9 cellular contexts compared by ENCODE assay signal in genomic region chr9:126517751-126518261, GRCh38.
DNase-seq lines count a peak whose midpoint lies in the region; ATAC-seq, FAIRE-seq and TF ChIP-seq lines count a peak whose summit lies in the region.
"Had no signal": no experiment of that assay in that cellular context is flagged by ENCODE, and none has a peak within 500 bp of the region (broad histone marks: within the 10 kb centered on the region; RNA-seq: fewer than 3 reads in every experiment).

No MANE protein-coding gene starts in this region.

- H3K36me3 ChIP-seq in endothelial cell of umbilical vein (ENCODE audit: control insufficient read depth in 2 of 2, extremely low read depth in 1 of 2, insufficient read depth in 2 of 2, low read length in 2 of 2): no peaks in the 10 kb centered on the region
- no peaks in the 10 kb centered on the region for H3K36me3 ChIP-seq in sigmoid colon

- no peak for FAIRE-seq in endothelial cell of umbilical vein (lab: Jason Lieb, UNC)

- 13 to 19% methylated on average over 9 of the region's 9 CpGs for WGBS in sigmoid colon, 2 donors

- intact Hi-C loops in endothelial cell of umbilical vein (cut with micrococcal nuclease) (no loop called here), sigmoid colon (cut with DNase I) (no loop called here)

- no peak overlapping the region for H3K9ac ChIP-seq in endothelial cell of umbilical vein (replicated peaks; ENCODE audit: extremely low read depth, insufficient read depth, low read length)

- BruUV-seq in endothelial cell of umbilical vein (replicated peaks; lab: Mats Ljungman, UMichigan): no TSS peak

- no peaks in the 10 kb centered on the region for H3K9me1 ChIP-seq in endothelial cell of umbilical vein (replicated peaks; ENCODE audit: control insufficient read depth, extremely low read depth, insufficient read depth, low read length)

- POLR2A ChIA-PET in endothelial cell of umbilical vein (lab: Charles Lee): no interaction called here

- H3K79me2 ChIP-seq in endothelial cell of umbilical vein (ENCODE audit: control insufficient read depth, insufficient read depth, low read length): no peaks in the 10 kb centered on the region

- ATAC-seq in HG02870 (IDR thresholded peaks at IDR 0.05; ENCODE audit: unreplicated experiment): no peak

- CTCF ChIA-PET in endothelial cell of umbilical vein (lab: Charles Lee): interaction anchor here (0.8 to 2.3 kb wide), 6 partner anchors 9 to 119 kb away, joined by 3 to 8 read pairs (median 3); no protein-coding TSS in a partner anchor

- H3K27me3 ChIP-seq in endothelial cell of umbilical vein (ENCODE audit: control insufficient read depth in 2 of 2, insufficient read depth in 2 of 2, low read length in 2 of 2) (peaks cover 27 to 28% of the 10 kb centered on the region in 2 experiments), sigmoid colon (peaks cover 39 to 100% (median 86%) of the 10 kb centered on the region in 3 donors)

- H3K9me3 ChIP-seq in endothelial cell of umbilical vein (replicated peaks; ENCODE audit: control insufficient read depth, insufficient read depth, low read length) (no peaks in the 10 kb centered on the region), sigmoid colon (no peaks in the 10 kb centered on the region)
- H3K9me3 ChIP-seq: body of pancreas had no signal

- peaks cover 5% of the 10 kb centered on the region for H3K4me1 ChIP-seq in endothelial cell of umbilical vein (ENCODE audit: control insufficient read depth, extremely low read depth, insufficient read depth, low read length)
- peaks cover 0 to 24% (median 19%) of the 10 kb centered on the region in 4 donors for H3K4me1 ChIP-seq in sigmoid colon

- H2AFZ ChIP-seq in endothelial cell of umbilical vein (ENCODE audit: low read depth, low read length): no peak overlapping the region

- TF ChIP-seq POLR2A in endothelial cell of umbilical vein (IDR thresholded peaks at IDR 0.05; ENCODE audit: low read depth, low read length) (no peak), sigmoid colon (IDR thresholded peaks at IDR 0.05) (no peak)

- dilution Hi-C loops in endothelial cell of umbilical vein (cut with MboI; ENCODE audit: extremely low pct_ligation_motif_present, low sequenced_read_pairs): no loop called here

- DNase-seq in NCI-H2171 treated with DMSO at 0.1 percent for 48 hours (lab: John Stamatoyannopoulos, UW): peak; percentile 31
- DNase-seq in NCI-H2171 (lab: John Stamatoyannopoulos, UW): no peak
- DNase-seq in NCI-H69 (lab: John Stamatoyannopoulos, UW): peak; percentile 34
- DNase-seq in endothelial cell of umbilical vein (ENCODE audit: low read depth, low spot score): no peak
- no peak for DNase-seq in sigmoid colon
- DNase-seq in epidermal melanocyte (ENCODE audit: insufficient read length, low spot score): no peak
- no peak for DNase-seq in Kasumi-1 (lab: John Stamatoyannopoulos, UW)

- no peaks in the 10 kb centered on the region for H4K20me1 ChIP-seq in endothelial cell of umbilical vein (replicated peaks; ENCODE audit: control insufficient read depth, extremely low read depth, insufficient read depth, low read length)

- TF ChIP-seq EP300 in sigmoid colon (IDR thresholded peaks at IDR 0.05): no peak

- H3K4me3 ChIP-seq in endothelial cell of umbilical vein (replicated peaks in 1 of 3; ENCODE audit: insufficient read depth in 1 of 3, low read depth in 1 of 3, low read length in 3 of 3) (no peak overlapping the region), sigmoid colon (peak overlapping the region in 2 of 4 donors; percentile 27 to 41)
- H3K4me3 ChIP-seq: body of pancreas had no signal

- peak overlapping the region; percentile 84 for H3K4me2 ChIP-seq in endothelial cell of umbilical vein (ENCODE audit: insufficient read depth, low read length)

- H3K27ac ChIP-seq in endothelial cell of umbilical vein (ENCODE audit: insufficient read depth, low read depth, low read length) (no peak overlapping the region), sigmoid colon (peak overlapping the region; percentile 51 to 70 (median 58))

- TF ChIP-seq CTCF in endothelial cell of umbilical vein (IDR thresholded peaks at IDR 0.05; ENCODE audit: extremely low read depth in 1 of 2, insufficient read depth in 1 of 2, low read depth in 1 of 2, low read length in 2 of 2): no peak
- no peak for TF ChIP-seq CTCF in sigmoid colon (IDR thresholded peaks at IDR 0.05)

TF ChIP-seq in endothelial cell of umbilical vein, 7 proteins besides CTCF, POLR2A, EP300 and RAD21:
- TF ChIP-seq FOS (IDR thresholded peaks at IDR 0.05; ENCODE audit: borderline replicate concordance, insufficient read depth, low read length) (no peak), GATA2 (IDR thresholded peaks at IDR 0.05; ENCODE audit: insufficient read depth, insufficient read length, low read depth, low read length) (no peak), JUN (IDR thresholded peaks at IDR 0.05; ENCODE audit: borderline replicate concordance, insufficient read depth, insufficient read length, low read depth) (no peak), MYC (IDR thresholded peaks at IDR 0.05; ENCODE audit: low read depth, low read length) (no peak), EZH2 (IDR thresholded peaks at IDR 0.05; ENCODE audit: borderline replicate concordance, low read depth, low read length, severe bottlenecking) (no peak), POLR2AphosphoS5 (IDR thresholded peaks at IDR 0.05; ENCODE audit: insufficient read depth, low read depth, low read length) (no peak)
- TF ChIP-seq, protein P1, sequence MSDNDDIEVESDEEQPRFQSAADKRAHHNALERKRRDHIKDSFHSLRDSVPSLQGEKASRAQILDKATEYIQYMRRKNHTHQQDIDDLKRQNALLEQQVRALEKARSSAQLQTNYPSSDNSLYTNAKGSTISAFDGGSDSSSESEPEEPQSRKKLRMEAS (IDR thresholded peaks at IDR 0.05; ENCODE audit: insufficient read depth, insufficient read length): no peak

Comparison
In these comparisons a context has a peak if more than half of its experiments do, and no peak if none do; other contexts are left out.
1. DNase-seq: peak in NCI-H2171 treated with DMSO at 0.1 percent for 48 hours (single experiment) and NCI-H69 (single experiment); none in NCI-H2171 (single experiment), endothelial cell of umbilical vein (single experiment), sigmoid colon (single experiment), epidermal melanocyte (single experiment) and Kasumi-1 (0 of 2).